2 cellular contexts compared by ENCODE assay signal in the genomic region with DNA sequence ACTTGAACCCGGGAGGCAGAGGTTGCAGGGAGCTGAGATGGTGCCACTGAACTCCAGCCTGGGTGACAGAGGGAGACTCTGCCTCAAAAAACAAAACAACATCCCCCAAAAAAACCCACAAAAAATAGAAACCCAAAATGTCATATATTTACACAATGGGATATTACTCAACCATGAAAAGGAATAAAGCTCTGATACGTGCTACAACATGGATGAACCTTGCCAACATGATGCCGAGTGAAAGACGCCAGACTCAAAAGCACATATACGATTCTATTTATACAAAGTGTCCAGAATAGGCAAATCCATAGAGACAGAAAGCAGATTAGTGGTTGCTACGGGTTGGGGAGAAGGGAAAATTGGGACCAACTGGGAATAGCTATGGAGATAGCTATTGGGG.
TF ChIP-seq lines count a peak whose summit lies in the region.

No MANE protein-coding gene starts in this region.

TF ChIP-seq in HEK293, 187 proteins besides CTCF, POLR2A, EP300 and RAD21:
- TF ChIP-seq ZBTB8A (tag by site-specific recombination; IDR thresholded peaks at IDR 0.05) (no peak), ZNF521 (tag by site-specific recombination; IDR thresholded peaks at IDR 0.05) (no peak), ZNF146 (tag by site-specific recombination; IDR thresholded peaks at IDR 0.05) (peak; percentile 77), KLF8 (tag by site-specific recombination; IDR thresholded peaks at IDR 0.05) (no peak)

TF ChIP-seq in K562, 482 proteins besides CTCF, POLR2A, EP300 and RAD21:
- TF ChIP-seq ZBTB1 (CRISPR knock-in tag; IDR thresholded peaks at IDR 0.05; ENCODE audit: borderline replicate concordance, low read depth) (no peak), HNRNPUL1 (IDR thresholded peaks at IDR 0.05; ENCODE audit: low read length) (no peak), ATF7 (IDR thresholded peaks at IDR 0.05) (no peak), KLF6 (CRISPR knock-in tag; IDR thresholded peaks at IDR 0.05; ENCODE audit: borderline replicate concordance) (no peak), NR1H2 (CRISPR knock-in tag; IDR thresholded peaks at IDR 0.05) (no peak), ZNF274 (IDR thresholded peaks at IDR 0.05; ENCODE audit: borderline replicate concordance, low read depth, low read length) (no peak), ZNF146 (CRISPR knock-in tag; IDR thresholded peaks at IDR 0.05; ENCODE audit: unreplicated experiment) (peak; percentile 64)
- TF ChIP-seq, protein P1, sequence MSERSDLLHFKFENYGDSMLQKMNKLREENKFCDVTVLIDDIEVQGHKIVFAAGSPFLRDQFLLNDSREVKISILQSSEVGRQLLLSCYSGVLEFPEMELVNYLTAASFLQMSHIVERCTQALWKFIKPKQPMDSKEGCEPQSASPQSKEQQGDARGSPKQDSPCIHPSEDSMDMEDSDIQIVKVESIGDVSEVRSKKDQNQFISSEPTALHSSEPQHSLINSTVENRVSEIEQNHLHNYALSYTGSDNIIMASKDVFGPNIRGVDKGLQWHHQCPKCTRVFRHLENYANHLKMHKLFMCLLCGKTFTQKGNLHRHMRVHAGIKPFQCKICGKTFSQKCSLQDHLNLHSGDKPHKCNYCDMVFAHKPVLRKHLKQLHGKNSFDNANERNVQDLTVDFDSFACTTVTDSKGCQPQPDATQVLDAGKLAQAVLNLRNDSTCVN (CRISPR knock-in tag; IDR thresholded peaks at IDR 0.05), result no peak
- TF ChIP-seq, protein P2, sequence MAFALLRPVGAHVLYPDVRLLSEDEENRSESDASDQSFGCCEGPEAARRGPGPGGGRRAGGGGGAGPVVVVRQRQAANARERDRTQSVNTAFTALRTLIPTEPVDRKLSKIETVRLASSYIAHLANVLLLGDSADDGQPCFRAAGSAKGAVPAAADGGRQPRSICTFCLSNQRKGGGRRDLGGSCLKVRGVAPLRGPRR (CRISPR knock-in tag; IDR thresholded peaks at IDR 0.05), result no peak
TF ChIP-seq in K562: peak in this region for 1.
